14 cellular contexts compared by ENCODE assay signal in genomic region chr16:79283578-79283977, GRCh38.
DNase-seq lines count a peak whose midpoint lies in the region; ATAC-seq and TF ChIP-seq lines count a peak whose summit lies in the region.
"Had no signal": no experiment of that assay in that cellular context is flagged by ENCODE, and none has a peak within 500 bp of the region (broad histone marks: within the 10 kb centered on the region; RNA-seq: fewer than 3 reads in every experiment).

No MANE protein-coding gene starts in this region.

- H3K36me3 Mint-ChIP-seq in T-cell = no peaks in the 10 kb centered on the region
- H3K36me3 Mint-ChIP-seq in effector memory CD8-positive, alpha-beta T cell (ENCODE audit: insufficient read depth) = no peaks in the 10 kb centered on the region

- CTCF ChIA-PET in T-cell (lab: Charles Lee) = interaction anchor here in 1 of 2 donors (0.7 kb wide), 3 partner anchors 26 to 110 kb away, joined by 3 to 5 read pairs (median 5); no protein-coding TSS in a partner anchor

- TF ChIP-seq CTCF in GM12864 (IDR thresholded peaks at IDR 0.05; ENCODE audit: low read depth, low read length, missing control alignments) = no peak

- H3K9me3 Mint-ChIP-seq in T-cell = no peaks in the 10 kb centered on the region
- no peaks in the 10 kb centered on the region for H3K9me3 Mint-ChIP-seq in effector memory CD8-positive, alpha-beta T cell

- H3K27ac Mint-ChIP-seq in T-cell = peak overlapping the region; percentile 93
- H3K27ac Mint-ChIP-seq in effector memory CD8-positive, alpha-beta T cell = peak overlapping the region; percentile 83 to 97

- ATAC-seq in GM19351 (IDR thresholded peaks at IDR 0.05; ENCODE audit: unreplicated experiment) = peak; percentile 47
- peak; percentile 55 to 76 (median 66) for ATAC-seq in T-cell (replicated peaks in 1 of 4)
- ATAC-seq in effector memory CD8-positive, alpha-beta T cell (replicated peaks) = peak; percentile 80
- ATAC-seq in GM19328 (IDR thresholded peaks at IDR 0.05; ENCODE audit: unreplicated experiment) = no peak
- no peak for ATAC-seq in HG03045 (IDR thresholded peaks at IDR 0.05; ENCODE audit: unreplicated experiment)

- peaks cover 0 to 3% of the 10 kb centered on the region in 2 donors for H3K27me3 Mint-ChIP-seq in T-cell
- H3K27me3 Mint-ChIP-seq in effector memory CD8-positive, alpha-beta T cell = no peaks in the 10 kb centered on the region

- peaks cover 52 to 82% (median 76%) of the 10 kb centered on the region in 3 donors for H3K4me1 Mint-ChIP-seq in T-cell
- H3K4me1 Mint-ChIP-seq in effector memory CD8-positive, alpha-beta T cell (ENCODE audit: low read depth in 2 of 2) = peaks cover 48 to 75% of the 10 kb centered on the region in 2 donors

- POLR2A ChIA-PET in T-cell (lab: Charles Lee) = interaction anchor here in 1 of 2 donors (0.6 kb wide), 1 partner anchor 1137 kb away, joined by 7 read pairs; no protein-coding TSS in a partner anchor

- H3K4me3 Mint-ChIP-seq in T-cell = peak overlapping the region; percentile 43 to 54 (median 45)
- H3K4me3 Mint-ChIP-seq in effector memory CD8-positive, alpha-beta T cell = peak overlapping the region; percentile 57 to 67

- no peak overlapping the region for H3K4me3 ChIP-seq in GM12864 (ENCODE audit: low read depth, low read length)

- DNase-seq in GM12864 (ENCODE audit: low read depth) = peak; percentile 55
- peak in 15 of 34 experiments; percentile 5 to 29 (median 13) for DNase-seq in T-cell
- peak; percentile 22 to 35 (median 27) for DNase-seq in effector memory CD8-positive, alpha-beta T cell
- no peak for DNase-seq in SKM-1 treated with dmso at 0.1 percent for 144 hours (lab: John Stamatoyannopoulos, UW; ENCODE audit: unreplicated experiment)
- DNase-seq in GM19238 (ENCODE audit: insufficient read length, low spot score) = no peak
- DNase-seq: mesendoderm; NCI-H146; NCI-H82; SIG-M5; stimulated activated naive CD8-positive, alpha-beta T cell treated with anti-CD3 and anti-CD28 coated beads, Interleukin-15, Interleukin-2, amounts not matched to agents 100 U/mL and 50 U/mL, for 24 hours; WERI-Rb-1 had no signal

Comparison
In these comparisons a context has a peak if more than half of its experiments do, and no peak if none do; other contexts are left out.
1. DNase-seq: peak in GM12864 (single experiment) and effector memory CD8-positive, alpha-beta T cell (3 of 3); none in SKM-1 treated with dmso at 0.1 percent for 144 hours (single experiment) and GM19238 (single experiment).
2. ATAC-seq: peak in GM19351 (single experiment), T-cell (4 of 4) and effector memory CD8-positive, alpha-beta T cell (single experiment); none in GM19328 (single experiment) and HG03045 (single experiment).